22 cellular contexts compared by ENCODE assay signal in genomic region chr5:109328626-109329025, GRCh38.
DNase-seq lines count a peak whose midpoint lies in the region; ATAC-seq and TF ChIP-seq lines count a peak whose summit lies in the region.
"Had no signal": no experiment of that assay in that cellular context is flagged by ENCODE, and none has a peak within 500 bp of the region (broad histone marks: within the 10 kb centered on the region; RNA-seq: fewer than 3 reads in every experiment).

No MANE protein-coding gene starts in this region.

- no peak for TF ChIP-seq EP300 in esophagus muscularis mucosa (IDR thresholded peaks at IDR 0.05)

- 65% methylated on average over 1 of the region's 1 CpG for WGBS in esophagus muscularis mucosa

- peaks cover 32% of the 10 kb centered on the region for H3K36me3 Mint-ChIP-seq in nephron progenitor cell (ENCODE audit: low read depth)
- H3K36me3 Mint-ChIP-seq: natural killer cell had no signal

- H3K4me3 Mint-ChIP-seq in nephron progenitor cell = no peak overlapping the region
- H3K4me3 Mint-ChIP-seq: activated CD8-positive, alpha-beta T cell treated with anti-CD3 and anti-CD28 coated beads, Interleukin-2, amount 10 ng/mL, durations not matched to agents 7 days and 5 days; activated naive CD8-positive, alpha-beta T cell treated with anti-CD3 and anti-CD28 coated beads, Interleukin-2, amount 10 ng/mL, durations not matched to agents 7 days and 5 days; activated T-cell treated with anti-CD3 and anti-CD28 coated beads, Interleukin-2, amount 50 U/mL, for 72 hours; CD4-positive, alpha-beta T cell; natural killer cell; T-helper 2 cell treated with Interferon-gamma antibody and Interleukin-4, amounts not matched to agents 5 μg/mL and 100 μg/mL, for 36 hours had no signal

- H3K4me3 ChIP-seq in esophagus muscularis mucosa (no peak overlapping the region), tibial artery (no peak overlapping the region)
- H3K4me3 ChIP-seq: prostate gland, testis had no signal

- H3K4me1 Mint-ChIP-seq in nephron progenitor cell = peaks cover 30% of the 10 kb centered on the region
- H3K4me1 Mint-ChIP-seq: activated naive CD8-positive, alpha-beta T cell treated with anti-CD3 and anti-CD28 coated beads, Interleukin-2, amount 10 ng/mL, durations not matched to agents 7 days and 5 days had no signal

- TF ChIP-seq POLR2A in esophagus muscularis mucosa (IDR thresholded peaks at IDR 0.05; ENCODE audit: low read depth) = no peak

- H3K9me3 Mint-ChIP-seq in nephron progenitor cell = no peaks in the 10 kb centered on the region
- H3K9me3 Mint-ChIP-seq: activated naive CD8-positive, alpha-beta T cell treated with anti-CD3 and anti-CD28 coated beads, Interleukin-2, amount 10 ng/mL, durations not matched to agents 7 days and 5 days; activated T-cell treated with anti-CD3 and anti-CD28 coated beads, Interleukin-2, amount 50 U/mL, for 72 hours; CD4-positive, alpha-beta T cell; natural killer cell; T-helper 2 cell treated with Interferon-gamma antibody and Interleukin-4, amounts not matched to agents 5 μg/mL and 100 μg/mL, for 36 hours had no signal

- no peak for ATAC-seq in GM18502 (IDR thresholded peaks at IDR 0.05; ENCODE audit: poor library complexity, unreplicated experiment)
- ATAC-seq: activated CD8-positive, alpha-beta T cell treated with anti-CD3 and anti-CD28 coated beads, Interleukin-2, amount 10 ng/mL, durations not matched to agents 7 days and 5 days; activated T-cell treated with anti-CD3 and anti-CD28 coated beads, Interleukin-2, amount 50 U/mL, for 72 hours; natural killer cell; Panc1 had no signal

- DNase-seq in AG08396 (ENCODE audit: low spot score) (peak; percentile 9), MV-4-11 (lab: John Stamatoyannopoulos, UW) (peak; percentile 13), esophagus muscularis mucosa (ENCODE audit: extremely low spot score) (no peak), nephron progenitor cell (no peak), tibial artery (no peak), CD1c-positive myeloid dendritic cell (ENCODE audit: extremely low spot score) (no peak), dermis blood vessel endothelial cell (no peak)
- DNase-seq: activated CD8-positive, alpha-beta T cell treated with anti-CD3 and anti-CD28 coated beads, Interleukin-2, amount 10 ng/mL, durations not matched to agents 7 days and 5 days; activated naive CD8-positive, alpha-beta T cell treated with anti-CD3 and anti-CD28 coated beads, Interleukin-2, amount 10 ng/mL, durations not matched to agents 7 days and 5 days; activated T-cell treated with anti-CD3 and anti-CD28 coated beads, Interleukin-2, amount 50 U/mL, for 72 hours; CD4-positive, alpha-beta T cell; erythroblast; hippocampal formation; natural killer cell; NCI-H1105; testis had no signal

- no peaks in the 10 kb centered on the region for H3K27me3 ChIP-seq in esophagus muscularis mucosa
- H3K27me3 ChIP-seq in tibial artery = no peaks in the 10 kb centered on the region
- H3K27me3 ChIP-seq: testis had no signal

- no peaks in the 10 kb centered on the region for H3K9me3 ChIP-seq in esophagus muscularis mucosa
- no peaks in the 10 kb centered on the region for H3K9me3 ChIP-seq in tibial artery
- H3K9me3 ChIP-seq: prostate gland, testis had no signal

- H3K27me3 Mint-ChIP-seq in nephron progenitor cell (ENCODE audit: low read depth, poor library complexity) = no peaks in the 10 kb centered on the region
- H3K27me3 Mint-ChIP-seq: activated naive CD8-positive, alpha-beta T cell treated with anti-CD3 and anti-CD28 coated beads, Interleukin-2, amount 10 ng/mL, durations not matched to agents 7 days and 5 days; CD4-positive, alpha-beta T cell had no signal

- H3K4me1 ChIP-seq in esophagus muscularis mucosa = peaks cover 5 to 76% (median 58%) of the 10 kb centered on the region in 4 donors
- peaks cover 0 to 68% (median 27%) of the 10 kb centered on the region in 4 donors for H3K4me1 ChIP-seq in tibial artery
- H3K4me1 ChIP-seq: prostate gland had no signal

- H3K36me3 ChIP-seq in esophagus muscularis mucosa = peaks cover 0 to 10% (median 3%) of the 10 kb centered on the region in 4 donors
- H3K36me3 ChIP-seq in tibial artery = peaks cover 4 to 12% (median 11%) of the 10 kb centered on the region in 3 donors
- H3K36me3 ChIP-seq: prostate gland had no signal

- TF ChIP-seq CTCF in esophagus muscularis mucosa (IDR thresholded peaks at IDR 0.05) (no peak), nephron progenitor cell (IDR thresholded peaks at IDR 0.05) (no peak), tibial artery (IDR thresholded peaks at IDR 0.05) (no peak)

- H3K27ac Mint-ChIP-seq in nephron progenitor cell = peak overlapping the region; percentile 58
- H3K27ac Mint-ChIP-seq: activated CD8-positive, alpha-beta T cell treated with anti-CD3 and anti-CD28 coated beads, Interleukin-2, amount 10 ng/mL, durations not matched to agents 7 days and 5 days; activated naive CD8-positive, alpha-beta T cell treated with anti-CD3 and anti-CD28 coated beads, Interleukin-2, amount 10 ng/mL, durations not matched to agents 7 days and 5 days; CD4-positive, alpha-beta T cell; T-helper 2 cell treated with Interferon-gamma antibody and Interleukin-4, amounts not matched to agents 5 μg/mL and 100 μg/mL, for 36 hours had no signal

- H3K27ac ChIP-seq in esophagus muscularis mucosa (replicated peaks in 1 of 4) (peak overlapping the region; percentile 76 to 83 (median 80)), tibial artery (no peak overlapping the region)
- H3K27ac ChIP-seq: HL-60, KMS-11, testis had no signal

- intact Hi-C loops in esophagus muscularis mucosa (cut with DNase I) = loop anchor here (5.0 to 10.0 kb wide), 2 partner anchors 84 to 584 kb away; partner anchors contain the start of gene FER
- intact Hi-C loops in tibial artery (cut with DNase I; ENCODE audit: low total_unique reads) = no loop called here

Comparison
In these comparisons a context has a peak if more than half of its experiments do, and no peak if none do; other contexts are left out.
1. DNase-seq: peak in AG08396 (single experiment) and MV-4-11 (single experiment); none in esophagus muscularis mucosa (single experiment), nephron progenitor cell (single experiment), tibial artery (0 of 2), CD1c-positive myeloid dendritic cell (single experiment) and dermis blood vessel endothelial cell (single experiment).
2. H3K27ac ChIP-seq: peak in esophagus muscularis mucosa (4 of 4); none in tibial artery (0 of 2).